In genomic region chr9:15670884-15671283, GRCh38 we compare ENCODE assay signal across 14 cellular contexts.
A peak's percentile ranks its signal among the peaks of the same experiment; 100 is the strongest.
DNase-seq lines count a peak whose midpoint lies in the region; ATAC-seq and TF ChIP-seq lines count a peak whose summit lies in the region.
"Had no signal": no experiment of that assay in that cellular context is flagged by ENCODE, and none has a peak within 500 bp of the region (broad histone marks: within the 10 kb centered on the region; RNA-seq: fewer than 3 reads in every experiment).

No MANE protein-coding gene starts in this region.

- no peaks in the 10 kb centered on the region for H3K4me1 Mint-ChIP-seq in chondrocyte (ENCODE audit: low read depth)
- H3K4me1 Mint-ChIP-seq: stimulated activated naive CD8-positive, alpha-beta T cell treated with anti-CD3 and anti-CD28 coated beads, Interleukin-15, amount 100 ng/mL, for 72 hours had no signal

- no peaks in the 10 kb centered on the region for H3K36me3 ChIP-seq in suprapubic skin
- H3K36me3 ChIP-seq: neutrophil had no signal

- no peaks in the 10 kb centered on the region for H3K4me1 ChIP-seq in suprapubic skin

- no peak for TF ChIP-seq EP300 in suprapubic skin (IDR thresholded peaks at IDR 0.05)

- H3K9me3 ChIP-seq in suprapubic skin = no peaks in the 10 kb centered on the region
- H3K9me3 ChIP-seq: neutrophil had no signal

- H3K27me3 Mint-ChIP-seq in chondrocyte (ENCODE audit: low read depth) = no peaks in the 10 kb centered on the region
- H3K27me3 Mint-ChIP-seq: stimulated activated naive CD8-positive, alpha-beta T cell treated with anti-CD3 and anti-CD28 coated beads, Interleukin-15, amount 100 ng/mL, for 72 hours had no signal

- peaks cover 10% of the 10 kb centered on the region for H3K36me3 Mint-ChIP-seq in chondrocyte (ENCODE audit: low read depth)

- no peak overlapping the region for H3K4me3 ChIP-seq in suprapubic skin
- H3K4me3 ChIP-seq: dorsolateral prefrontal cortex had no signal

- peaks cover 23% of the 10 kb centered on the region for H3K9me3 Mint-ChIP-seq in chondrocyte (ENCODE audit: low read depth)

- ATAC-seq in GM18867 (IDR thresholded peaks at IDR 0.05; ENCODE audit: unreplicated experiment) = peak; percentile 79
- ATAC-seq in GM21423 (IDR thresholded peaks at IDR 0.05; ENCODE audit: unreplicated experiment) = peak; percentile 91
- peak; percentile 95 for ATAC-seq in HG02943 (IDR thresholded peaks at IDR 0.05; ENCODE audit: low read depth, unreplicated experiment)
- ATAC-seq in HG03520 (IDR thresholded peaks at IDR 0.05; ENCODE audit: unreplicated experiment) = peak; percentile 76
- ATAC-seq: HCT116; stimulated activated naive CD8-positive, alpha-beta T cell treated with anti-CD3 and anti-CD28 coated beads, Interleukin-15, amount 100 ng/mL, for 72 hours had no signal

- no peak for TF ChIP-seq CTCF in suprapubic skin (IDR thresholded peaks at IDR 0.05)
- TF ChIP-seq CTCF in chondrocyte (IDR thresholded peaks at IDR 0.05) = no peak

- no peak overlapping the region for H3K4me3 Mint-ChIP-seq in chondrocyte (ENCODE audit: unreplicated experiment)
- H3K4me3 Mint-ChIP-seq: stimulated activated naive CD8-positive, alpha-beta T cell treated with anti-CD3 and anti-CD28 coated beads, Interleukin-15, amount 100 ng/mL, for 72 hours had no signal

- no peak for TF ChIP-seq POLR2A in suprapubic skin (IDR thresholded peaks at IDR 0.05)

- H3K27ac Mint-ChIP-seq in chondrocyte (ENCODE audit: unreplicated experiment) = no peak overlapping the region

- 95% methylated on average over 7 of the region's 7 CpGs for WGBS in suprapubic skin

- no peaks in the 10 kb centered on the region for H3K27me3 ChIP-seq in suprapubic skin
- H3K27me3 ChIP-seq: dorsolateral prefrontal cortex, neutrophil had no signal

- H3K27ac ChIP-seq in suprapubic skin = no peak overlapping the region
- H3K27ac ChIP-seq: dorsolateral prefrontal cortex, neutrophil had no signal

- DNase-seq in suprapubic skin (ENCODE audit: low spot score in 2 of 2) (no peak), pons (ENCODE audit: low spot score) (no peak), chondrocyte (ENCODE audit: low spot score) (no peak), germinal center (ENCODE audit: low spot score) (no peak)
- DNase-seq: dorsolateral prefrontal cortex; mesenchymal stem cell; NCI-H2171; stimulated activated naive CD8-positive, alpha-beta T cell treated with anti-CD3 and anti-CD28 coated beads, Interleukin-15, amount 100 ng/mL, for 72 hours had no signal
